ENCODE assay signal across 22 cellular contexts in the genomic region with DNA sequence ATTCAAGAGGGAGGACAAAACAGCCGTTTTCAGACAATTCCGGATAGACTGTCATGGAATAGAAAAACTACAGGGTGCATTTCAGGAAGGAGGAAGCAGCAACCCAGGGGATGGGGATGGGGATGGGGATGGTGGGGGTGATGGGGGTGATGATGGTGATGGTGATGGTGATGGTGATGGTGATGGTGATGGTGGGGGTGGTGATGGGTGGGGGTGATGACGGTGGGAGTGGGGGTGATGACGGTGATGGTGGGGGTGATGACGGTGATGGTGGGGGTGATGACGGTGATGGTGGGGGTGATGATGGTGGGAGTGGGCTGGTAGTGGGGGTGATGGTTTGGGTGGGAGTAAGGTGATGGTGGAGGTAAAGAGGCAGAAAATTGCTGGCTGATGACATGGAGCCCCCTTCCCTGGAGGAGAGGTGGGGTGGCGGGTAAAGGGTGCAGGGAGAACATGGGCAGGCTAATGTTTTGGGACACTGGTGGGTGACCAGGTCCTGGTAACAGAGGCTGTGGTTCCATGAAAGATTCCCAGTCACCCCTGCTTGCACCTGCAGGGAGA. TPM values are rescaled to one million over a fixed set of nuclear protein-coding genes. Genes with fewer than 3 reads are reported as not detected.
DNase-seq lines count a peak whose midpoint lies in the region; ATAC-seq and TF ChIP-seq lines count a peak whose summit lies in the region.
"Had no signal": no experiment of that assay in that cellular context is flagged by ENCODE, and none has a peak within 500 bp of the region (broad histone marks: within the 10 kb centered on the region; RNA-seq: fewer than 3 reads in every experiment).

No MANE protein-coding gene starts in this region.

- H3K4me3 Mint-ChIP-seq in stimulated activated naive CD8-positive, alpha-beta T cell treated with anti-CD3 and anti-CD28 coated beads, Interleukin-15, Interleukin-2, amounts not matched to agents 100 ng/mL and 50 ng/mL, for 24 hours, result no peak overlapping the region
- peak overlapping the region; percentile 62 for H3K4me3 Mint-ChIP-seq in endothelial cell (ENCODE audit: unreplicated experiment)
- H3K4me3 Mint-ChIP-seq: activated naive CD4-positive, alpha-beta T cell treated with anti-CD3 and anti-CD28 coated beads for 36 hours; activated T-cell treated with anti-CD3 and anti-CD28 coated beads, Interleukin-2, amount 50 U/mL, for 24 hours; naive thymus-derived CD8-positive, alpha-beta T cell; stimulated activated naive CD8-positive, alpha-beta T cell treated with anti-CD3 and anti-CD28 coated beads, Interleukin-15, amount 100 ng/mL, for 72 hours had no signal

- no peak overlapping the region for H2BK12ac ChIP-seq in mesenchymal stem cell (ENCODE audit: low read length in 2 of 2)

- no peaks in the 10 kb centered on the region for H3K27me3 ChIP-seq in mesenchymal stem cell (ENCODE audit: control insufficient read depth in 1 of 2, insufficient read depth in 1 of 2, low read length in 2 of 2)

- H3K79me1 ChIP-seq in mesenchymal stem cell (replicated peaks; ENCODE audit: low read length, poor library complexity, severe bottlenecking), result peaks cover 36% of the 10 kb centered on the region

- no peak overlapping the region for H2AFZ ChIP-seq in mesenchymal stem cell (ENCODE audit: low read depth, low read length)

- no peaks in the 10 kb centered on the region for H3K36me3 Mint-ChIP-seq in stimulated activated naive CD8-positive, alpha-beta T cell treated with anti-CD3 and anti-CD28 coated beads, Interleukin-15, Interleukin-2, amounts not matched to agents 100 ng/mL and 50 ng/mL, for 24 hours (ENCODE audit: low read depth)
- peaks cover 11% of the 10 kb centered on the region for H3K36me3 Mint-ChIP-seq in endothelial cell (ENCODE audit: low read depth, unreplicated experiment)

- no peak overlapping the region for H2BK15ac ChIP-seq in mesenchymal stem cell (ENCODE audit: low read depth, poor library complexity, severe bottlenecking)

- ATAC-seq in stimulated activated naive CD8-positive, alpha-beta T cell treated with anti-CD3 and anti-CD28 coated beads, Interleukin-15, Interleukin-2, amounts not matched to agents 100 U/mL and 50 U/mL, for 24 hours, result no peak
- ATAC-seq in HG02938 (IDR thresholded peaks at IDR 0.05; ENCODE audit: unreplicated experiment), result no peak
- ATAC-seq: naive thymus-derived CD8-positive, alpha-beta T cell; stimulated activated naive CD8-positive, alpha-beta T cell treated with anti-CD3 and anti-CD28 coated beads, Interleukin-15, amount 100 ng/mL, for 72 hours had no signal

- peaks cover 46% of the 10 kb centered on the region for H3K4me1 ChIP-seq in mesenchymal stem cell (ENCODE audit: control insufficient read depth, insufficient read depth, low read depth, low read length)

- no peak overlapping the region for H2AK5ac ChIP-seq in mesenchymal stem cell (ENCODE audit: low read length, severe bottlenecking)

- no peak overlapping the region for H3K23ac ChIP-seq in mesenchymal stem cell (ENCODE audit: low read length in 2 of 2)

- TF ChIP-seq CTCF in endothelial cell (IDR thresholded peaks at IDR 0.05; ENCODE audit: unreplicated experiment), result no peak

- no peak overlapping the region for H4K8ac ChIP-seq in mesenchymal stem cell (ENCODE audit: low read length)

- no peak overlapping the region for H3K4ac ChIP-seq in mesenchymal stem cell (ENCODE audit: low read depth in 1 of 2, low read length in 2 of 2)

- H4K91ac ChIP-seq in mesenchymal stem cell (ENCODE audit: low read length), result no peak overlapping the region

- no peak overlapping the region for H3K14ac ChIP-seq in mesenchymal stem cell (ENCODE audit: low read length in 2 of 2)

- no peaks in the 10 kb centered on the region for H3K4me1 Mint-ChIP-seq in stimulated activated naive CD8-positive, alpha-beta T cell treated with anti-CD3 and anti-CD28 coated beads, Interleukin-15, Interleukin-2, amounts not matched to agents 100 ng/mL and 50 ng/mL, for 24 hours (ENCODE audit: low read depth)
- no peaks in the 10 kb centered on the region for H3K4me1 Mint-ChIP-seq in endothelial cell (ENCODE audit: unreplicated experiment)
- H3K4me1 Mint-ChIP-seq: stimulated activated naive CD8-positive, alpha-beta T cell treated with anti-CD3 and anti-CD28 coated beads, Interleukin-15, amount 100 ng/mL, for 72 hours had no signal

- no peak overlapping the region for H2BK120ac ChIP-seq in mesenchymal stem cell (ENCODE audit: low read depth, low read length)

- no peak overlapping the region for H3K18ac ChIP-seq in mesenchymal stem cell (ENCODE audit: low read depth in 1 of 2, low read length in 2 of 2)

- H3K36me3 ChIP-seq in mesenchymal stem cell (ENCODE audit: control insufficient read depth in 1 of 2, insufficient read depth in 2 of 2, low read depth in 1 of 2, low read length in 2 of 2), result peaks cover 20 to 86% of the 10 kb centered on the region in 2 experiments

- peaks cover 11% of the 10 kb centered on the region for H3K9me3 Mint-ChIP-seq in stimulated activated naive CD8-positive, alpha-beta T cell treated with anti-CD3 and anti-CD28 coated beads, Interleukin-15, Interleukin-2, amounts not matched to agents 100 ng/mL and 50 ng/mL, for 24 hours
- H3K9me3 Mint-ChIP-seq in endothelial cell (ENCODE audit: unreplicated experiment), result peaks cover 7% of the 10 kb centered on the region

- no peak for DNase-seq in stimulated activated naive CD8-positive, alpha-beta T cell treated with anti-CD3 and anti-CD28 coated beads, Interleukin-15, Interleukin-2, amounts not matched to agents 100 U/mL and 50 U/mL, for 24 hours
- no peak for DNase-seq in endothelial cell (ENCODE audit: low spot score)
- no peak for DNase-seq in mesenchymal stem cell
- DNase-seq in NCI-H524 (lab: John Stamatoyannopoulos, UW), result no peak
- DNase-seq in AG08395 (ENCODE audit: low spot score), result no peak
- DNase-seq in NCI-H446 treated with DMSO at 0.1 percent for 48 hours (lab: John Stamatoyannopoulos, UW), result no peak
- DNase-seq: activated CD8-positive, alpha-beta memory T cell treated with anti-CD3 and anti-CD28 coated beads for 24 hours; activated naive CD4-positive, alpha-beta T cell treated with anti-CD3 and anti-CD28 coated beads for 36 hours; activated T-cell treated with anti-CD3 and anti-CD28 coated beads, Interleukin-2, amount 50 U/mL, for 24 hours; anterior cingulate cortex; caudate nucleus; foreskin melanocyte; MM.1S; naive thymus-derived CD8-positive, alpha-beta T cell; NCI-H146; OCI-M1; retina; SIG-M5; stimulated activated CD4-positive, alpha-beta T cell treated with anti-CD3 and anti-CD28 coated beads, Interleukin-4, amount 100 ng/mL, for 4 hours; stimulated activated naive CD8-positive, alpha-beta T cell treated with anti-CD3 and anti-CD28 coated beads, Interleukin-15, amount 100 ng/mL, for 72 hours had no signal

- H3K9me3 ChIP-seq in mesenchymal stem cell (ENCODE audit: control insufficient read depth, low read length), result peaks cover 3% of the 10 kb centered on the region

- WGBS in mesenchymal stem cell, result 94% methylated on average over 3 of the region's 7 CpGs

- H3K4me3 ChIP-seq in mesenchymal stem cell (ENCODE audit: insufficient read depth in 1 of 2, low read depth in 1 of 2, low read length in 2 of 2), result no peak overlapping the region

- H3K27ac ChIP-seq in mesenchymal stem cell (ENCODE audit: low read length, poor library complexity, severe bottlenecking), result peak overlapping the region; percentile 53

- peak overlapping the region; percentile 36 for H3K27ac Mint-ChIP-seq in stimulated activated naive CD8-positive, alpha-beta T cell treated with anti-CD3 and anti-CD28 coated beads, Interleukin-15, Interleukin-2, amounts not matched to agents 100 ng/mL and 50 ng/mL, for 24 hours
- no peak overlapping the region for H3K27ac Mint-ChIP-seq in endothelial cell (ENCODE audit: unreplicated experiment)
- H3K27ac Mint-ChIP-seq: activated naive CD4-positive, alpha-beta T cell treated with anti-CD3 and anti-CD28 coated beads for 36 hours; activated T-cell treated with anti-CD3 and anti-CD28 coated beads, Interleukin-2, amount 50 U/mL, for 24 hours; stimulated activated naive CD8-positive, alpha-beta T cell treated with anti-CD3 and anti-CD28 coated beads, Interleukin-15, amount 100 ng/mL, for 72 hours had no signal

- no peaks in the 10 kb centered on the region for H3K27me3 Mint-ChIP-seq in stimulated activated naive CD8-positive, alpha-beta T cell treated with anti-CD3 and anti-CD28 coated beads, Interleukin-15, Interleukin-2, amounts not matched to agents 100 ng/mL and 50 ng/mL, for 24 hours
- peaks cover 7% of the 10 kb centered on the region for H3K27me3 Mint-ChIP-seq in endothelial cell (ENCODE audit: unreplicated experiment)
- H3K27me3 Mint-ChIP-seq: activated T-cell treated with anti-CD3 and anti-CD28 coated beads, Interleukin-2, amount 50 U/mL, for 24 hours; naive thymus-derived CD8-positive, alpha-beta T cell; stimulated activated naive CD8-positive, alpha-beta T cell treated with anti-CD3 and anti-CD28 coated beads, Interleukin-15, amount 100 ng/mL, for 72 hours had no signal

- H2BK5ac ChIP-seq in mesenchymal stem cell (ENCODE audit: low read depth, low read length, poor library complexity, severe bottlenecking), result no peak overlapping the region

- H3K4me2 ChIP-seq in mesenchymal stem cell (ENCODE audit: low read length, poor library complexity, severe bottlenecking), result no peak overlapping the region

- H3K9ac ChIP-seq in mesenchymal stem cell (ENCODE audit: low read length), result no peak overlapping the region

RNA-seq across cellular contexts. Expression of a gene that starts 17.5 kb away (rescaled TPM):
- 34.5 TPM for total RNA-seq in endothelial cell (ENCODE audit: unreplicated experiment)
- polyA plus RNA-seq in mesenchymal stem cell (2013, experiment 1 of 2), result 70.0 TPM
- 65.1 TPM for polyA plus RNA-seq in mesenchymal stem cell (2013, experiment 2 of 2)

RNA-seq across cellular contexts. Expression of a gene that starts 37.3 kb away (rescaled TPM):
- 1,710 TPM for total RNA-seq in endothelial cell (ENCODE audit: unreplicated experiment)
- 2,383 TPM for polyA plus RNA-seq in mesenchymal stem cell (2013, experiment 1 of 2)
- 2,319 TPM for polyA plus RNA-seq in mesenchymal stem cell (2013, experiment 2 of 2)

RNA-seq across cellular contexts. Expression of a gene that starts 46.8 kb away (rescaled TPM):
- total RNA-seq in endothelial cell (ENCODE audit: unreplicated experiment), result 132 TPM
- polyA plus RNA-seq in mesenchymal stem cell (2013, experiment 1 of 2), result 99.6 TPM
- 97.9 TPM for polyA plus RNA-seq in mesenchymal stem cell (2013, experiment 2 of 2)

RNA-seq across cellular contexts. Expression of a gene that starts 57.5 kb away (rescaled TPM):
- total RNA-seq in endothelial cell (ENCODE audit: unreplicated experiment), result 9.3 TPM
- 5.4 TPM for polyA plus RNA-seq in mesenchymal stem cell (2013, experiment 1 of 2)
- 5.4 TPM for polyA plus RNA-seq in mesenchymal stem cell (2013, experiment 2 of 2)
